ENCODE assay signal across 1 cellular context in the genomic region with DNA sequence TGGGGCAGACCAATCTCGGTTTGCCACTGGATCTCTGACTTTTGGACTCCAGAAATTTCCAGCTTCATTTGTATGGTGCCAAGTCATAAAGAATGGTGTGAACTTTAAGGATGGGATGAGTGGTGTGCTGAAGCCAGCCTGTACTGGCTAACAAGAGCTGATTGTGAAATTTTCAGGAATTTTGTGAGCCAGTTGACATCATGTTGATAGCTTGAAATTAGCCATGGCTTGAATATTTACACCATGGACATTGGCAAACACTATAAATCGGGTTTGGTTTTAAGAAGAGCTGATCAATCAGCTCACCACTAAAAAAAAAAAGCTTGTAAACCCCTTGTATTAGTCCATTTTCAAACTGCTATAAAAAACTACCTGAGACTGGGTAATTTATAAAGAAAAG.
A peak's percentile ranks its signal among the peaks of the same experiment; 100 is the strongest.
TF ChIP-seq lines count a peak whose summit lies in the region.

No MANE protein-coding gene starts in this region.

TF ChIP-seq in HepG2, 621 proteins besides CTCF, POLR2A, EP300 and RAD21:
- peak; percentile 48; the same call in 1 of the 2 replicates for TF ChIP-seq CEBPB (IDR thresholded peaks at IDR 0.05; ENCODE audit: borderline replicate concordance, low read depth, low read length)
- TF ChIP-seq ZSCAN21 (CRISPR knock-in tag; IDR thresholded peaks at IDR 0.05; ENCODE audit: borderline replicate concordance): no peak
